ENCODE assay signal across 8 cellular contexts in genomic region chr13:111202745-111203144, GRCh38.
DNase-seq lines count a peak whose midpoint lies in the region; ATAC-seq lines count a peak whose summit lies in the region.

No MANE protein-coding gene starts in this region.

- ATAC-seq in GM19351 (IDR thresholded peaks at IDR 0.05; ENCODE audit: unreplicated experiment) (peak; percentile 84), HG03342 (IDR thresholded peaks at IDR 0.05; ENCODE audit: unreplicated experiment) (peak; percentile 87), T-helper 17 cell (peak; percentile 68)
- peak; percentile 76 to 77 for ATAC-seq in stimulated activated naive B cell treated with anti-CD40 and anti-IgM and Interleukin-4, amounts not matched to agents 10 μg/mL and 1 μg/mL and 100 μg/mL, for 72 hours (replicated peaks)

- peaks cover 61% of the 10 kb centered on the region for H3K4me1 Mint-ChIP-seq in T-helper 17 cell
- H3K4me1 Mint-ChIP-seq in stimulated activated naive B cell treated with anti-CD40 and anti-IgM and Interleukin-4, amounts not matched to agents 10 μg/mL and 1 μg/mL and 100 μg/mL, for 72 hours: peaks cover 64 to 85% of the 10 kb centered on the region in 2 donors

- peak overlapping the region; percentile 83 for H3K27ac Mint-ChIP-seq in T-helper 17 cell
- no peak overlapping the region for H3K27ac Mint-ChIP-seq in stimulated activated naive B cell treated with anti-CD40 and anti-IgM and Interleukin-4, amounts not matched to agents 10 μg/mL and 1 μg/mL and 100 μg/mL, for 72 hours

- DNase-seq in COR-L47 (lab: John Stamatoyannopoulos, UW) (peak; percentile 55), T-helper 17 cell (no peak), germinal center (ENCODE audit: low spot score) (peak; percentile 64), NCI-H146 (lab: John Stamatoyannopoulos, UW) (no peak)
- no peak for DNase-seq in stimulated activated naive B cell treated with anti-CD40 and anti-IgM and Interleukin-4, amounts not matched to agents 10 μg/mL and 1 μg/mL and 100 μg/mL, for 72 hours
- no peak for DNase-seq in activated CD4-positive, alpha-beta T cell treated with anti-CD3 and anti-CD28 coated beads, Interleukin-2, amount 50 U/mL, for 4 hours

- H3K36me3 Mint-ChIP-seq in T-helper 17 cell (ENCODE audit: low read depth): peaks cover 5% of the 10 kb centered on the region
- H3K36me3 Mint-ChIP-seq in stimulated activated naive B cell treated with anti-CD40 and anti-IgM and Interleukin-4, amounts not matched to agents 10 μg/mL and 1 μg/mL and 100 μg/mL, for 72 hours: peaks cover 49 to 63% of the 10 kb centered on the region in 2 donors

- no peak overlapping the region for H3K4me3 Mint-ChIP-seq in T-helper 17 cell
- no peak overlapping the region for H3K4me3 Mint-ChIP-seq in stimulated activated naive B cell treated with anti-CD40 and anti-IgM and Interleukin-4, amounts not matched to agents 10 μg/mL and 1 μg/mL and 100 μg/mL, for 72 hours

- H3K27me3 Mint-ChIP-seq in T-helper 17 cell: no peaks in the 10 kb centered on the region
- no peaks in the 10 kb centered on the region for H3K27me3 Mint-ChIP-seq in stimulated activated naive B cell treated with anti-CD40 and anti-IgM and Interleukin-4, amounts not matched to agents 10 μg/mL and 1 μg/mL and 100 μg/mL, for 72 hours

- peaks cover 0 to 2% of the 10 kb centered on the region in 2 donors for H3K9me3 Mint-ChIP-seq in stimulated activated naive B cell treated with anti-CD40 and anti-IgM and Interleukin-4, amounts not matched to agents 10 μg/mL and 1 μg/mL and 100 μg/mL, for 72 hours

- no peaks in the 10 kb centered on the region for H3K9me3 ChIP-seq in T-helper 17 cell (ENCODE audit: control insufficient read depth, low read length, poor library complexity, severe bottlenecking)

Comparison
In these comparisons a context has a peak if more than half of its experiments do, and no peak if none do; other contexts are left out.
1. DNase-seq: peak in COR-L47 (single experiment) and germinal center (single experiment); none in T-helper 17 cell (0 of 3), stimulated activated naive B cell treated with anti-CD40 and anti-IgM and Interleukin-4, amounts not matched to agents 10 μg/mL and 1 μg/mL and 100 μg/mL, for 72 hours (single experiment), NCI-H146 (single experiment) and activated CD4-positive, alpha-beta T cell treated with anti-CD3 and anti-CD28 coated beads, Interleukin-2, amount 50 U/mL, for 4 hours (0 of 2).
2. Peak in every context shown above with its lines, with median percentiles within 50 percentile points of each other: ATAC-seq.